ENCODE assay signal across 8 cellular contexts in genomic region chr12:110467847-110468211, GRCh38. TPM values are rescaled to one million over a fixed set of nuclear protein-coding genes. Genes with fewer than 3 reads are reported as not detected.
DNase-seq lines count a peak whose midpoint lies in the region; ATAC-seq and TF ChIP-seq lines count a peak whose summit lies in the region.

No MANE protein-coding gene starts in this region.

- no peaks in the 10 kb centered on the region for H3K27me3 ChIP-seq in tibial artery

- H3K4me1 ChIP-seq in tibial artery, result peaks cover 0 to 22% (median 15%) of the 10 kb centered on the region in 4 donors

- peaks cover 13% of the 10 kb centered on the region for H3K36me3 Mint-ChIP-seq in activated CD8-positive, alpha-beta memory T cell treated with anti-CD3 and anti-CD28 coated beads, Interleukin-2, amount 10 ng/mL, durations not matched to agents 7 days and 5 days

- H3K4me3 ChIP-seq in astrocyte of the cerebellum (ENCODE audit: low read depth, low read length) (peak overlapping the region; percentile 74), lower leg skin (ENCODE audit: low read depth, poor library complexity, severe bottlenecking) (peak overlapping the region; percentile 53), tibial artery (peak overlapping the region; percentile 66 to 74)

- peak overlapping the region; percentile 98 for H3K27ac Mint-ChIP-seq in activated CD8-positive, alpha-beta memory T cell treated with anti-CD3 and anti-CD28 coated beads, Interleukin-2, amount 10 ng/mL, durations not matched to agents 7 days and 5 days

- H3K9me3 ChIP-seq in tibial artery, result no peaks in the 10 kb centered on the region

- in situ Hi-C loops in astrocyte of the cerebellum (cut with HindIII; ENCODE audit: low sequenced_read_pairs), result no loop called here

- peaks cover 4 to 26% (median 13%) of the 10 kb centered on the region in 3 donors for H3K36me3 ChIP-seq in tibial artery

- peak overlapping the region; percentile 92 for H3K4me3 Mint-ChIP-seq in activated CD8-positive, alpha-beta memory T cell treated with anti-CD3 and anti-CD28 coated beads, Interleukin-2, amount 10 ng/mL, durations not matched to agents 7 days and 5 days

- CTCF ChIA-PET in activated CD8-positive, alpha-beta memory T cell treated with anti-CD3 and anti-CD28 coated beads, Interleukin-2, amount 10 ng/mL, durations not matched to agents 7 days and 5 days (lab: Charles Lee), result interaction anchor here (0.8 to 6.0 kb wide), 22 partner anchors 9 to 420 kb away, joined by 3 to 98 read pairs (median 4); partner anchors contain the start of genes ARPC3, RAD9B, TCTN1 and VPS29

- no peak for ATAC-seq in activated CD8-positive, alpha-beta memory T cell treated with anti-CD3 and anti-CD28 coated beads, Interleukin-2, amount 10 ng/mL, durations not matched to agents 7 days and 5 days

- H3K27ac ChIP-seq in tibial artery, result peak overlapping the region; percentile 90 to 93

- 0 to 1% methylated on average over 15 of the region's 15 CpGs for WGBS in lower leg skin, 2 donors

- H3K9me3 Mint-ChIP-seq in activated CD8-positive, alpha-beta memory T cell treated with anti-CD3 and anti-CD28 coated beads, Interleukin-2, amount 10 ng/mL, durations not matched to agents 7 days and 5 days (ENCODE audit: low read depth), result no peaks in the 10 kb centered on the region

- no peak for TF ChIP-seq POLR2A in lower leg skin (IDR thresholded peaks at IDR 0.05)

- no peak for DNase-seq in activated CD8-positive, alpha-beta memory T cell treated with anti-CD3 and anti-CD28 coated beads, Interleukin-2, amount 10 ng/mL, durations not matched to agents 7 days and 5 days
- DNase-seq in activated CD8-positive, alpha-beta memory T cell treated with anti-CD3 and anti-CD28 coated beads, Interleukin-2, amount 50 U/mL, for 4 hours, result no peak
- no peak for DNase-seq in astrocyte of the cerebellum (ENCODE audit: low read depth)
- DNase-seq in lower leg skin (ENCODE audit: low spot score in 2 of 2), result no peak
- DNase-seq in tibial artery, result no peak
- no peak for DNase-seq in NCI-H748 treated with DMSO at 0.1 percent for 48 hours (lab: John Stamatoyannopoulos, UW)
- no peak for DNase-seq in GM19240 (ENCODE audit: insufficient read length, low spot score)
- DNase-seq in stimulated activated CD4-positive, alpha-beta T cell treated with anti-CD3 and anti-CD28 coated beads, Interleukin-4, amount 100 ng/mL, for 1 hour, result no peak

- H3K27me3 Mint-ChIP-seq in activated CD8-positive, alpha-beta memory T cell treated with anti-CD3 and anti-CD28 coated beads, Interleukin-2, amount 10 ng/mL, durations not matched to agents 7 days and 5 days, result no peaks in the 10 kb centered on the region

- H3K4me1 Mint-ChIP-seq in activated CD8-positive, alpha-beta memory T cell treated with anti-CD3 and anti-CD28 coated beads, Interleukin-2, amount 10 ng/mL, durations not matched to agents 7 days and 5 days, result peaks cover 43% of the 10 kb centered on the region

- intact Hi-C loops in lower leg skin (cut with DNase I; ENCODE audit: low total_unique reads), result loop anchor here (10.0 kb wide), 1 partner anchor 137 kb away; no protein-coding TSS in a partner anchor
- intact Hi-C loops in tibial artery (cut with DNase I; ENCODE audit: low total_unique reads), result loop anchor here (5.0 to 10.0 kb wide), 3 partner anchors 34 to 1627 kb away; partner anchors contain the start of genes PPTC7, RAD9B and VPS29

- no peak for TF ChIP-seq CTCF in astrocyte of the cerebellum (IDR thresholded peaks at IDR 0.05; ENCODE audit: low read depth, low read length, missing control alignments)
- TF ChIP-seq CTCF in lower leg skin (IDR thresholded peaks at IDR 0.05), result no peak
- no peak for TF ChIP-seq CTCF in tibial artery (IDR thresholded peaks at IDR 0.05)

RNA-seq across cellular contexts. Expression of gene GPN3, which starts 0.2 kb away (rescaled TPM):
- total RNA-seq in activated CD8-positive, alpha-beta memory T cell treated with anti-CD3 and anti-CD28 coated beads, Interleukin-2, amount 10 ng/mL, durations not matched to agents 7 days and 5 days, result 10 to 100 TPM; 25.8 to 34.6 TPM
- total RNA-seq in lower leg skin, result 10 to 100 TPM; 12.2 to 16.2 (median 14.5) TPM

RNA-seq across cellular contexts. Expression of gene FAM216A, which starts 0.8 kb away (rescaled TPM):
- total RNA-seq in activated CD8-positive, alpha-beta memory T cell treated with anti-CD3 and anti-CD28 coated beads, Interleukin-2, amount 10 ng/mL, durations not matched to agents 7 days and 5 days, result 10 to 100 TPM; 23.1 to 24.8 TPM
- 1 to 10 TPM in 1 of 4 donors, under 1 TPM in 3; 0.30 to 1.9 (median 0.85) TPM for total RNA-seq in lower leg skin

RNA-seq across cellular contexts. Expression of gene ARPC3, which starts 17.7 kb away (rescaled TPM):
- total RNA-seq in activated CD8-positive, alpha-beta memory T cell treated with anti-CD3 and anti-CD28 coated beads, Interleukin-2, amount 10 ng/mL, durations not matched to agents 7 days and 5 days, result 100 to 1,000 TPM; 369 to 418 TPM
- 100 to 1,000 TPM; 157 to 319 (median 257) TPM for total RNA-seq in lower leg skin

RNA-seq across cellular contexts. Expression of gene VPS29, which starts 34.1 kb away (rescaled TPM):
- total RNA-seq in activated CD8-positive, alpha-beta memory T cell treated with anti-CD3 and anti-CD28 coated beads, Interleukin-2, amount 10 ng/mL, durations not matched to agents 7 days and 5 days, result 100 to 1,000 TPM; 126 to 132 TPM
- 10 to 100 TPM; 54.6 to 93.4 (median 61.9) TPM for total RNA-seq in lower leg skin

RNA-seq across cellular contexts. Expression of gene RAD9B, which starts 34.3 kb away (rescaled TPM):
- 1 to 10 TPM; 1.8 to 2.2 TPM for total RNA-seq in activated CD8-positive, alpha-beta memory T cell treated with anti-CD3 and anti-CD28 coated beads, Interleukin-2, amount 10 ng/mL, durations not matched to agents 7 days and 5 days
- 1 to 10 TPM in 1 of 4 donors, under 1 TPM in 2, not detected in 1; 0.49 to 1.0 (median 0.63) TPM for total RNA-seq in lower leg skin

Comparison
In these comparisons a context has a peak if more than half of its experiments do, and no peak if none do; other contexts are left out.
1. RNA of gene FAM216A, which starts 0.8 kb away (total RNA-seq): 23.1 to 24.8 TPM in activated CD8-positive, alpha-beta memory T cell treated with anti-CD3 and anti-CD28 coated beads, Interleukin-2, amount 10 ng/mL, durations not matched to agents 7 days and 5 days; 0.30 to 1.9 TPM in lower leg skin; every median in the first group is over 4 times any median in the second.
2. Peak in every context shown above with its lines, with median percentiles within 50 percentile points of each other: H3K4me3 ChIP-seq.